14 cellular contexts compared by ENCODE assay signal in genomic region chr2:85994897-85995647, GRCh38.
DNase-seq lines count a peak whose midpoint lies in the region; ATAC-seq and TF ChIP-seq lines count a peak whose summit lies in the region.
"Had no signal": no experiment of that assay in that cellular context is flagged by ENCODE, and none has a peak within 500 bp of the region (broad histone marks: within the 10 kb centered on the region; RNA-seq: fewer than 3 reads in every experiment).

No MANE protein-coding gene starts in this region.

- H3K4me3 ChIP-seq in lower lobe of right lung (no peak overlapping the region), suprapubic skin (no peak overlapping the region)
- H3K4me3 ChIP-seq: PC-9 had no signal

- no peak for TF ChIP-seq CTCF in lower lobe of right lung (IDR thresholded peaks at IDR 0.05)
- no peak for TF ChIP-seq CTCF in suprapubic skin (IDR thresholded peaks at IDR 0.05)

- H3K27ac ChIP-seq in lower lobe of right lung: peak overlapping the region; percentile 65
- H3K27ac ChIP-seq in suprapubic skin: no peak overlapping the region
- H3K27ac ChIP-seq: PC-9 had no signal

- 84% methylated on average over 8 of the region's 8 CpGs for WGBS in suprapubic skin

- H3K36me3 Mint-ChIP-seq in activated naive CD8-positive, alpha-beta T cell treated with anti-CD3 and anti-CD28 coated beads for 36 hours: peaks cover under 1% of the 10 kb centered on the region
- peaks cover 1% of the 10 kb centered on the region for H3K36me3 Mint-ChIP-seq in activated naive CD8-positive, alpha-beta T cell treated with anti-CD3 and anti-CD28 coated beads, Interleukin-2, amount 50 U/mL, for 24 hours (ENCODE audit: low read depth)

- no peaks in the 10 kb centered on the region for H3K27me3 Mint-ChIP-seq in activated naive CD8-positive, alpha-beta T cell treated with anti-CD3 and anti-CD28 coated beads for 36 hours
- no peaks in the 10 kb centered on the region for H3K27me3 Mint-ChIP-seq in activated naive CD8-positive, alpha-beta T cell treated with anti-CD3 and anti-CD28 coated beads, Interleukin-2, amount 50 U/mL, for 24 hours

- no peaks in the 10 kb centered on the region for H3K9me3 ChIP-seq in lower lobe of right lung
- no peaks in the 10 kb centered on the region for H3K9me3 ChIP-seq in suprapubic skin

- H3K4me3 Mint-ChIP-seq in activated naive CD8-positive, alpha-beta T cell treated with anti-CD3 and anti-CD28 coated beads for 36 hours: no peak overlapping the region
- H3K4me3 Mint-ChIP-seq in activated naive CD8-positive, alpha-beta T cell treated with anti-CD3 and anti-CD28 coated beads, Interleukin-2, amount 50 U/mL, for 24 hours: no peak overlapping the region

- no peak for TF ChIP-seq POLR2A in suprapubic skin (IDR thresholded peaks at IDR 0.05)

- H3K27me3 ChIP-seq in lower lobe of right lung (ENCODE audit: low read depth): no peaks in the 10 kb centered on the region
- H3K27me3 ChIP-seq in suprapubic skin: no peaks in the 10 kb centered on the region

- H3K4me1 ChIP-seq in lower lobe of right lung (peaks cover 72% of the 10 kb centered on the region), suprapubic skin (peaks cover 66% of the 10 kb centered on the region)

- no peaks in the 10 kb centered on the region for H3K36me3 ChIP-seq in lower lobe of right lung
- H3K36me3 ChIP-seq in suprapubic skin: no peaks in the 10 kb centered on the region

- H3K9me3 Mint-ChIP-seq in activated naive CD8-positive, alpha-beta T cell treated with anti-CD3 and anti-CD28 coated beads for 36 hours: peaks cover under 1% of the 10 kb centered on the region
- peaks cover 1% of the 10 kb centered on the region for H3K9me3 Mint-ChIP-seq in activated naive CD8-positive, alpha-beta T cell treated with anti-CD3 and anti-CD28 coated beads, Interleukin-2, amount 50 U/mL, for 24 hours

- DNase-seq in activated naive CD8-positive, alpha-beta T cell treated with anti-CD3 and anti-CD28 coated beads for 36 hours: no peak
- no peak for DNase-seq in activated naive CD8-positive, alpha-beta T cell treated with anti-CD3 and anti-CD28 coated beads, Interleukin-2, amount 50 U/mL, for 24 hours
- DNase-seq in RPMI8226 (peak; percentile 33), lower lobe of right lung (no peak), suprapubic skin (ENCODE audit: low spot score in 2 of 2) (peak; percentile 38 to 58), NCI-H2227 (lab: John Stamatoyannopoulos, UW; ENCODE audit: unreplicated experiment) (no peak)
- DNase-seq in stimulated activated CD4-positive, alpha-beta T cell treated with anti-CD3 and anti-CD28 coated beads, Interleukin-4, amount 100 ng/mL, for 24 hours: no peak
- DNase-seq: effector memory CD4-positive, alpha-beta T cell; H7; NCI-H1105; NCI-H446; PC-9 had no signal

- TF ChIP-seq EP300 in suprapubic skin (IDR thresholded peaks at IDR 0.05): no peak

- H3K27ac Mint-ChIP-seq in activated naive CD8-positive, alpha-beta T cell treated with anti-CD3 and anti-CD28 coated beads for 36 hours: peak overlapping the region; percentile 34
- H3K27ac Mint-ChIP-seq in activated naive CD8-positive, alpha-beta T cell treated with anti-CD3 and anti-CD28 coated beads, Interleukin-2, amount 50 U/mL, for 24 hours: no peak overlapping the region

- intact Hi-C loops in lower lobe of right lung (cut with DNase I): no loop called here

- H3K4me1 Mint-ChIP-seq in activated naive CD8-positive, alpha-beta T cell treated with anti-CD3 and anti-CD28 coated beads for 36 hours: peaks cover 52% of the 10 kb centered on the region
- peaks cover 68% of the 10 kb centered on the region for H3K4me1 Mint-ChIP-seq in activated naive CD8-positive, alpha-beta T cell treated with anti-CD3 and anti-CD28 coated beads, Interleukin-2, amount 50 U/mL, for 24 hours

- no peak for ATAC-seq in activated naive CD8-positive, alpha-beta T cell treated with anti-CD3 and anti-CD28 coated beads, Interleukin-2, amount 50 U/mL, for 24 hours
- ATAC-seq in lower lobe of right lung: no peak
- no peak for ATAC-seq in GM21423 (IDR thresholded peaks at IDR 0.05; ENCODE audit: unreplicated experiment)
- ATAC-seq: HepG2 had no signal

Comparison
In these comparisons a context has a peak if more than half of its experiments do, and no peak if none do; other contexts are left out.
1. DNase-seq: peak in RPMI8226 (single experiment) and suprapubic skin (2 of 2); none in activated naive CD8-positive, alpha-beta T cell treated with anti-CD3 and anti-CD28 coated beads for 36 hours (single experiment), activated naive CD8-positive, alpha-beta T cell treated with anti-CD3 and anti-CD28 coated beads, Interleukin-2, amount 50 U/mL, for 24 hours (single experiment), lower lobe of right lung (single experiment), NCI-H2227 (single experiment) and stimulated activated CD4-positive, alpha-beta T cell treated with anti-CD3 and anti-CD28 coated beads, Interleukin-4, amount 100 ng/mL, for 24 hours (single experiment).